Comparison of ENCODE assay signal across 8 cellular contexts in the genomic region with DNA sequence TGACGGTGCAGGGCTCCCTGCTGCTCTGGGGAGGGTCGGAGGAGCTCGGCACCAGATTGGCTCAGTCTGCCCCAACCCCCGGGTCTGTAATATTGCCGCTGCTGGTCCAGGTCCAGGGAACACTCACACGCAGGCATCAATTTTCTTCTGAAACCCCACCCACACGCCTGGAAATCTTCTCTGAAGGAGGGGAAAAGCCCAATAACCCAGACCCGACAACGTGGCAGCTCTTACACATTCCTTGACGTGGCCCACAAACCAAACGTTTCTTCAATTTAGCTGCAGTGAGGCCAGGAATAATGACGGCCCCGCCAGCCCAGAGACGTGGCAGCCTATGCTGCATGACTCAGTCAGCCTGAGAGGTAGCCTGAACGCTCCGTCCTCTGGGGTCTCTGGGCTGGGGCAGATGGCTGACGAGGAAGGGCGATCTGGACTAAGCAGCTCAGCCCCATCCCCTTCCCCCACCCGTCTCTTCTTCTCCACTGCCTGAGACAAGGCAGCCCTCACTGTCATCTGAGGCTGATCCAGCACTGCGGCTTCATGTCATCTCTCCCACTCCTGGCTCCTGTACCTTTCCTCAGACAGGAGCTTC. TPM values are rescaled to one million over a fixed set of nuclear protein-coding genes. Genes with fewer than 3 reads are reported as not detected.
DNase-seq lines count a peak whose midpoint lies in the region; ATAC-seq and TF ChIP-seq lines count a peak whose summit lies in the region.

No MANE protein-coding gene starts in this region.

- intact Hi-C loops in right lobe of liver (cut with DNase I): no loop called here
- intact Hi-C loops in thyroid gland (cut with DNase I): no loop called here

- WGBS in right lobe of liver (ENCODE audit: insufficient coverage, low coverage, low lambda C conversion rate, missing lambda C conversion rate): 100% methylated on average over 1 of the region's 20 CpGs
- WGBS in thyroid gland, 2 donors: 40 to 54% methylated on average over 20 of the region's 20 CpGs

- H3K36me3 ChIP-seq in duodenal mucosa (ENCODE audit: control insufficient read depth in 1 of 2, insufficient read depth in 2 of 2, low read length in 2 of 2) (no peaks in the 10 kb centered on the region), right lobe of liver (no peaks in the 10 kb centered on the region), thyroid gland (no peaks in the 10 kb centered on the region)

- H3K4me1 ChIP-seq in duodenal mucosa (ENCODE audit: control insufficient read depth in 1 of 2, insufficient read depth in 2 of 2, low read length in 2 of 2): peaks cover 9 to 10% of the 10 kb centered on the region in 2 donors
- H3K4me1 ChIP-seq in right lobe of liver: no peaks in the 10 kb centered on the region
- peaks cover 16 to 43% of the 10 kb centered on the region in 2 donors for H3K4me1 ChIP-seq in thyroid gland

- H3K27ac ChIP-seq in duodenal mucosa (ENCODE audit: low read depth, low read length) (peak overlapping the region; percentile 58), right lobe of liver (peak overlapping the region in 2 of 3 donors; percentile 13 to 40), thyroid gland (peak overlapping the region in 2 of 3 donors; percentile 51 to 64)

- no peak for TF ChIP-seq CTCF in right lobe of liver (IDR thresholded peaks at IDR 0.05)
- no peak for TF ChIP-seq CTCF in thyroid gland (IDR thresholded peaks at IDR 0.05)

- ATAC-seq in right lobe of liver: peak in 3 of 4 donors; percentile 9 to 34 (median 25)

- no peaks in the 10 kb centered on the region for H3K27me3 ChIP-seq in duodenal mucosa (ENCODE audit: control insufficient read depth in 1 of 2, insufficient read depth in 2 of 2, low read length in 2 of 2)
- H3K27me3 ChIP-seq in right lobe of liver: no peaks in the 10 kb centered on the region
- H3K27me3 ChIP-seq in thyroid gland: no peaks in the 10 kb centered on the region

- TF ChIP-seq POLR2A in right lobe of liver (IDR thresholded peaks at IDR 0.05) (no peak), thyroid gland (IDR thresholded peaks at IDR 0.05) (peak in 1 of 2 donors; percentile 10)

- peak; percentile 82 for DNase-seq in M059J (ENCODE audit: low read depth)
- DNase-seq in right lobe of liver: no peak
- peak; percentile 35 to 38 for DNase-seq in thyroid gland
- DNase-seq in NOMO-1 (lab: John Stamatoyannopoulos, UW; ENCODE audit: unreplicated experiment in 2 of 2): no peak
- no peak for DNase-seq in activated T-cell treated with anti-CD3 and anti-CD28 coated beads for 4 hours
- no peak for DNase-seq in NCI-H1694 treated with DMSO at 0.1 percent for 48 hours (lab: John Stamatoyannopoulos, UW)
- no peak for DNase-seq in NCI-H1105 (lab: John Stamatoyannopoulos, UW)

- H3K9ac ChIP-seq in duodenal mucosa (ENCODE audit: low read depth in 1 of 2, low read length in 2 of 2): peak overlapping the region in 1 of 2 donors; percentile 19

- H3K4me3 ChIP-seq in duodenal mucosa (ENCODE audit: low read depth in 1 of 2, low read length in 2 of 2): no peak overlapping the region
- H3K4me3 ChIP-seq in right lobe of liver: no peak overlapping the region
- H3K4me3 ChIP-seq in thyroid gland (replicated peaks in 1 of 3): no peak overlapping the region

- no peaks in the 10 kb centered on the region for H3K9me3 ChIP-seq in duodenal mucosa (ENCODE audit: control insufficient read depth in 1 of 2, low read length in 2 of 2)
- no peaks in the 10 kb centered on the region for H3K9me3 ChIP-seq in right lobe of liver
- no peaks in the 10 kb centered on the region for H3K9me3 ChIP-seq in thyroid gland

RNA-seq across cellular contexts. Expression of a gene that starts 9.9 kb away (rescaled TPM):
- 2,332 and 4,342 TPM in 2 replicates for total RNA-seq in M059J (2014; rRNA removed; shearing (Covaris generic))
- 100 to 1,000 TPM in 4 of 6 experiments, 10 to 100 TPM in 2; 62.2 to 277 (median 109) TPM for total RNA-seq in right lobe of liver
- 100 to 1,000 TPM; 302 to 327 (median 309) TPM for total RNA-seq in thyroid gland

Comparison
In these comparisons a context has a peak if more than half of its experiments do, and no peak if none do; other contexts are left out.
1. DNase-seq: peak in M059J (single experiment) and thyroid gland (2 of 2); none in right lobe of liver (0 of 3), NOMO-1 (0 of 2), activated T-cell treated with anti-CD3 and anti-CD28 coated beads for 4 hours (single experiment), NCI-H1694 treated with DMSO at 0.1 percent for 48 hours (single experiment) and NCI-H1105 (single experiment).
2. Peak in every context shown above with its lines, with median percentiles within 50 percentile points of each other: H3K27ac ChIP-seq.